Comparison of ENCODE assay signal across 15 cellular contexts in the genomic region with DNA sequence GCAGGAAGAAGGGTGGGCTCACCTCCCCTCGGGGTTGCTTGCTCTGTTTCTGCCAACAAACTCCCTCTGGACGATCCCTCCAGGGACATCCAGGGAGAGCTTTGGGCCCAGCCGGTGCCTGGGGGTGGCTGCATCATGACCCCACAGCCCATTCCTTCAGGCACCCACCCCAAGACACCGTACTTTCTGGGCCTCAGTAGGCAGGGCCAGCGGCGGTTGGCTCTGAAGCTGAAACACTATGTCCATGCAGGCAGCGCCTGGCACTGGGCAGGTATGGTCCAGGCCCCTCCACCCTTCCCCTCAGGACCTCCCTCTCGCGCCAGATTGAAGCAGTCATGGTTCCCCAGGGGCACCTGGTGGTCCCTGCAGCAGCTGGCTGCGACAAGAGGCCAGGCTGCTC. TPM values are rescaled to one million over a fixed set of nuclear protein-coding genes. Genes with fewer than 3 reads are reported as not detected.
DNase-seq lines count a peak whose midpoint lies in the region; ATAC-seq and TF ChIP-seq lines count a peak whose summit lies in the region.
"Had no signal": no experiment of that assay in that cellular context is flagged by ENCODE, and none has a peak within 500 bp of the region (broad histone marks: within the 10 kb centered on the region; RNA-seq: fewer than 3 reads in every experiment).

No MANE protein-coding gene starts in this region.

- peak overlapping the region; percentile 36 for H3K27ac Mint-ChIP-seq in activated CD8-positive, alpha-beta memory T cell treated with anti-CD3 and anti-CD28 coated beads, Interleukin-2, amount 10 ng/mL, durations not matched to agents 7 days and 5 days
- peak overlapping the region; percentile 73 to 86 (median 76) for H3K27ac Mint-ChIP-seq in CD4-positive, CD25-positive, alpha-beta regulatory T cell
- H3K27ac Mint-ChIP-seq in activated CD8-positive, alpha-beta T cell treated with anti-CD3 and anti-CD28 coated beads for 36 hours: peak overlapping the region; percentile 27
- H3K27ac Mint-ChIP-seq in naive thymus-derived CD8-positive, alpha-beta T cell: peak overlapping the region; percentile 88 to 94 (median 91)

- no peak overlapping the region for H3K4me3 Mint-ChIP-seq in activated CD8-positive, alpha-beta memory T cell treated with anti-CD3 and anti-CD28 coated beads, Interleukin-2, amount 10 ng/mL, durations not matched to agents 7 days and 5 days
- H3K4me3 Mint-ChIP-seq in CD4-positive, CD25-positive, alpha-beta regulatory T cell: peak overlapping the region in 2 of 4 donors; percentile 35 to 52
- H3K4me3 Mint-ChIP-seq in activated CD8-positive, alpha-beta T cell treated with anti-CD3 and anti-CD28 coated beads for 36 hours: no peak overlapping the region
- H3K4me3 Mint-ChIP-seq in naive thymus-derived CD8-positive, alpha-beta T cell: peak overlapping the region in 1 of 10 donors; percentile 4

- TF ChIP-seq CTCF in activated CD8-positive, alpha-beta T cell treated with anti-CD3 and anti-CD28 coated beads for 36 hours (IDR thresholded peaks at IDR 0.05): no peak
- no peak for TF ChIP-seq CTCF in lower lobe of right lung (IDR thresholded peaks at IDR 0.05)

- ATAC-seq in activated CD8-positive, alpha-beta memory T cell treated with anti-CD3 and anti-CD28 coated beads, Interleukin-2, amount 10 ng/mL, durations not matched to agents 7 days and 5 days: no peak
- no peak for ATAC-seq in CD4-positive, CD25-positive, alpha-beta regulatory T cell (ENCODE audit: low read depth in 2 of 2)
- ATAC-seq in activated CD8-positive, alpha-beta T cell treated with anti-CD3 and anti-CD28 coated beads for 36 hours: no peak
- ATAC-seq in naive thymus-derived CD8-positive, alpha-beta T cell: no peak
- ATAC-seq in lower lobe of right lung: no peak
- ATAC-seq: PC-3 had no signal

- no peaks in the 10 kb centered on the region for H3K9me3 ChIP-seq in CD4-positive, CD25-positive, alpha-beta regulatory T cell (ENCODE audit: control insufficient read depth in 2 of 2, low read length in 2 of 2)
- H3K9me3 ChIP-seq in lower lobe of right lung: no peaks in the 10 kb centered on the region
- no peaks in the 10 kb centered on the region for H3K9me3 ChIP-seq in effector memory CD4-positive, alpha-beta T cell (ENCODE audit: control insufficient read depth, low read length)

- in situ Hi-C loops in KBM-7 (cut with MboI; ENCODE audit: low pct_unique_long_range_greater_than_20kb, low sequenced_read_pairs): no loop called here

- peaks cover 13% of the 10 kb centered on the region for H3K4me1 ChIP-seq in CD4-positive, CD25-positive, alpha-beta regulatory T cell (ENCODE audit: control insufficient read depth, insufficient read depth, low read length, poor library complexity, severe bottlenecking)
- peaks cover 12% of the 10 kb centered on the region for H3K4me1 ChIP-seq in lower lobe of right lung
- H3K4me1 ChIP-seq in effector memory CD4-positive, alpha-beta T cell (ENCODE audit: control insufficient read depth, insufficient read depth, low read length, poor library complexity, severe bottlenecking): peaks cover 11% of the 10 kb centered on the region

- peaks cover under 1% of the 10 kb centered on the region for H3K9me3 Mint-ChIP-seq in activated CD8-positive, alpha-beta memory T cell treated with anti-CD3 and anti-CD28 coated beads, Interleukin-2, amount 10 ng/mL, durations not matched to agents 7 days and 5 days (ENCODE audit: low read depth)
- peaks cover 0 to 2% (median 0%) of the 10 kb centered on the region in 7 donors for H3K9me3 Mint-ChIP-seq in CD4-positive, CD25-positive, alpha-beta regulatory T cell
- H3K9me3 Mint-ChIP-seq in activated CD8-positive, alpha-beta T cell treated with anti-CD3 and anti-CD28 coated beads for 36 hours: no peaks in the 10 kb centered on the region
- no peaks in the 10 kb centered on the region for H3K9me3 Mint-ChIP-seq in naive thymus-derived CD8-positive, alpha-beta T cell

- H3K36me3 ChIP-seq in CD4-positive, CD25-positive, alpha-beta regulatory T cell (ENCODE audit: control insufficient read depth, insufficient read depth, low read length): peaks cover 16% of the 10 kb centered on the region
- peaks cover 7% of the 10 kb centered on the region for H3K36me3 ChIP-seq in lower lobe of right lung
- peaks cover 23% of the 10 kb centered on the region for H3K36me3 ChIP-seq in effector memory CD4-positive, alpha-beta T cell (ENCODE audit: control insufficient read depth, insufficient read depth, low read length)

- intact Hi-C loops in activated CD8-positive, alpha-beta T cell treated with anti-CD3 and anti-CD28 coated beads for 36 hours (cut with micrococcal nuclease): no loop called here
- intact Hi-C loops in lower lobe of right lung (cut with DNase I): no loop called here

- H3K27me3 Mint-ChIP-seq in activated CD8-positive, alpha-beta memory T cell treated with anti-CD3 and anti-CD28 coated beads, Interleukin-2, amount 10 ng/mL, durations not matched to agents 7 days and 5 days: no peaks in the 10 kb centered on the region
- H3K27me3 Mint-ChIP-seq in CD4-positive, CD25-positive, alpha-beta regulatory T cell: peaks cover 8% of the 10 kb centered on the region
- H3K27me3 Mint-ChIP-seq in activated CD8-positive, alpha-beta T cell treated with anti-CD3 and anti-CD28 coated beads for 36 hours: no peaks in the 10 kb centered on the region
- no peaks in the 10 kb centered on the region for H3K27me3 Mint-ChIP-seq in naive thymus-derived CD8-positive, alpha-beta T cell

- no peak for DNase-seq in activated CD8-positive, alpha-beta memory T cell treated with anti-CD3 and anti-CD28 coated beads, Interleukin-2, amount 10 ng/mL, durations not matched to agents 7 days and 5 days
- DNase-seq in activated CD8-positive, alpha-beta memory T cell treated with anti-CD3 and anti-CD28 coated beads, Interleukin-2, amount 50 U/mL, for 48 hours: no peak
- DNase-seq in CD4-positive, CD25-positive, alpha-beta regulatory T cell: no peak
- DNase-seq in activated CD8-positive, alpha-beta T cell treated with anti-CD3 and anti-CD28 coated beads for 36 hours: no peak
- no peak for DNase-seq in naive thymus-derived CD8-positive, alpha-beta T cell
- no peak for DNase-seq in lower lobe of right lung
- no peak for DNase-seq in effector memory CD4-positive, alpha-beta T cell
- DNase-seq in KBM-7: no peak
- DNase-seq: DMS79 treated with DMSO at 0.1 percent for 48 hours, NCI-H1436 treated with DMSO at 0.1 percent for 48 hours, NCI-H69, PC-3 had no signal

- CTCF ChIA-PET in activated CD8-positive, alpha-beta memory T cell treated with anti-CD3 and anti-CD28 coated beads, Interleukin-2, amount 10 ng/mL, durations not matched to agents 7 days and 5 days (lab: Charles Lee): interaction anchor here (1.2 kb wide), 1 partner anchor 16 kb away, joined by 3 read pairs; no protein-coding TSS in a partner anchor
- CTCF ChIA-PET in activated CD8-positive, alpha-beta T cell treated with anti-CD3 and anti-CD28 coated beads for 36 hours (lab: Charles Lee): interaction anchor here (1.2 to 2.9 kb wide), 2 partner anchors 10 to 21 kb away, joined by 3 to 7 read pairs; no protein-coding TSS in a partner anchor

- peaks cover 16% of the 10 kb centered on the region for H3K4me1 Mint-ChIP-seq in activated CD8-positive, alpha-beta memory T cell treated with anti-CD3 and anti-CD28 coated beads, Interleukin-2, amount 10 ng/mL, durations not matched to agents 7 days and 5 days
- H3K4me1 Mint-ChIP-seq in CD4-positive, CD25-positive, alpha-beta regulatory T cell: peaks cover 5 to 78% (median 21%) of the 10 kb centered on the region in 4 donors
- H3K4me1 Mint-ChIP-seq in activated CD8-positive, alpha-beta T cell treated with anti-CD3 and anti-CD28 coated beads for 36 hours (ENCODE audit: low read depth): peaks cover 56% of the 10 kb centered on the region
- H3K4me1 Mint-ChIP-seq in naive thymus-derived CD8-positive, alpha-beta T cell: peaks cover 36 to 87% (median 78%) of the 10 kb centered on the region in 4 donors

- H3K4me3 ChIP-seq in CD4-positive, CD25-positive, alpha-beta regulatory T cell (ENCODE audit: low read depth, low read length): no peak overlapping the region
- H3K4me3 ChIP-seq in lower lobe of right lung: no peak overlapping the region
- no peak overlapping the region for H3K4me3 ChIP-seq in effector memory CD4-positive, alpha-beta T cell (ENCODE audit: insufficient read depth, low read depth, low read length, poor library complexity, severe bottlenecking)

- no peaks in the 10 kb centered on the region for H3K27me3 ChIP-seq in CD4-positive, CD25-positive, alpha-beta regulatory T cell (ENCODE audit: control insufficient read depth, insufficient read depth, low read length)
- H3K27me3 ChIP-seq in lower lobe of right lung (ENCODE audit: low read depth): no peaks in the 10 kb centered on the region
- H3K27me3 ChIP-seq in effector memory CD4-positive, alpha-beta T cell (replicated peaks; ENCODE audit: control insufficient read depth, insufficient read depth, low read length, poor library complexity, severe bottlenecking): no peaks in the 10 kb centered on the region

- POLR2A ChIA-PET in activated CD8-positive, alpha-beta T cell treated with anti-CD3 and anti-CD28 coated beads for 36 hours (lab: Charles Lee): interaction anchor here (1.2 to 2.5 kb wide), 6 partner anchors 10 to 79 kb away, joined by 3 to 8 read pairs (median 6); no protein-coding TSS in a partner anchor
- POLR2A ChIA-PET in naive thymus-derived CD8-positive, alpha-beta T cell (lab: Charles Lee): interaction anchor here (0.6 to 8.2 kb wide), 10 partner anchors 11 to 85 kb away, joined by 3 to 159 read pairs (median 8); no protein-coding TSS in a partner anchor

- H3K36me3 Mint-ChIP-seq in activated CD8-positive, alpha-beta memory T cell treated with anti-CD3 and anti-CD28 coated beads, Interleukin-2, amount 10 ng/mL, durations not matched to agents 7 days and 5 days: peaks cover 3% of the 10 kb centered on the region
- peaks cover 3% of the 10 kb centered on the region for H3K36me3 Mint-ChIP-seq in CD4-positive, CD25-positive, alpha-beta regulatory T cell
- peaks cover 5% of the 10 kb centered on the region for H3K36me3 Mint-ChIP-seq in activated CD8-positive, alpha-beta T cell treated with anti-CD3 and anti-CD28 coated beads for 36 hours (ENCODE audit: low read depth)
- H3K36me3 Mint-ChIP-seq in naive thymus-derived CD8-positive, alpha-beta T cell: peaks cover 0 to 12% (median 0%) of the 10 kb centered on the region in 3 donors

- H3K27ac ChIP-seq in CD4-positive, CD25-positive, alpha-beta regulatory T cell (ENCODE audit: insufficient read depth, low read length, poor library complexity, severe bottlenecking): no peak overlapping the region
- H3K27ac ChIP-seq in lower lobe of right lung: no peak overlapping the region
- no peak overlapping the region for H3K27ac ChIP-seq in effector memory CD4-positive, alpha-beta T cell (ENCODE audit: insufficient read depth, low read length, poor library complexity, severe bottlenecking)
- H3K27ac ChIP-seq: C4-2B had no signal

RNA-seq across cellular contexts. Expression of a gene that starts 18.5 kb away (rescaled TPM):
- 10 to 100 TPM; 40.1 to 67.3 TPM for total RNA-seq in activated CD8-positive, alpha-beta memory T cell treated with anti-CD3 and anti-CD28 coated beads, Interleukin-2, amount 10 ng/mL, durations not matched to agents 7 days and 5 days
- total RNA-seq in CD4-positive, CD25-positive, alpha-beta regulatory T cell: 68.7 TPM
- 100 to 1,000 TPM; 187 to 229 (median 210) TPM for polyA plus RNA-seq in CD4-positive, CD25-positive, alpha-beta regulatory T cell
- total RNA-seq in activated CD8-positive, alpha-beta T cell treated with anti-CD3 and anti-CD28 coated beads for 36 hours: 10 to 100 TPM; 34.6 to 36.7 TPM
- total RNA-seq in naive thymus-derived CD8-positive, alpha-beta T cell: 10 to 100 TPM; 62.1 to 64.0 TPM
- polyA plus RNA-seq in naive thymus-derived CD8-positive, alpha-beta T cell: 100 to 1,000 TPM in 2 of 3 donors, 10 to 100 TPM in 1; 86.7 to 208 (median 145) TPM
- total RNA-seq in lower lobe of right lung: 5.3 TPM
- total RNA-seq: A172, HT1080 had no signal

RNA-seq across cellular contexts. Expression of a gene that starts 56.0 kb away (rescaled TPM):
- 10 to 100 TPM; 45.0 to 83.0 TPM for total RNA-seq in activated CD8-positive, alpha-beta memory T cell treated with anti-CD3 and anti-CD28 coated beads, Interleukin-2, amount 10 ng/mL, durations not matched to agents 7 days and 5 days
- 60.0 TPM for total RNA-seq in CD4-positive, CD25-positive, alpha-beta regulatory T cell
- polyA plus RNA-seq in CD4-positive, CD25-positive, alpha-beta regulatory T cell: 10 to 100 TPM; 64.8 to 89.1 (median 75.3) TPM
- 10 to 100 TPM; 42.9 to 43.4 TPM for total RNA-seq in activated CD8-positive, alpha-beta T cell treated with anti-CD3 and anti-CD28 coated beads for 36 hours
- 10 to 100 TPM; 68.9 to 71.2 TPM for total RNA-seq in naive thymus-derived CD8-positive, alpha-beta T cell
- 10 to 100 TPM; 56.3 to 62.9 (median 56.9) TPM for polyA plus RNA-seq in naive thymus-derived CD8-positive, alpha-beta T cell
- 25.6 TPM for total RNA-seq in lower lobe of right lung

Comparison
In these comparisons a context has a peak if more than half of its experiments do, and no peak if none do; other contexts are left out.
1. H3K27ac Mint-ChIP-seq: peak in every context shown above with its lines; median percentile 91 in naive thymus-derived CD8-positive, alpha-beta T cell; 76 in CD4-positive, CD25-positive, alpha-beta regulatory T cell; 36 in activated CD8-positive, alpha-beta memory T cell treated with anti-CD3 and anti-CD28 coated beads, Interleukin-2, amount 10 ng/mL, durations not matched to agents 7 days and 5 days; 27 in activated CD8-positive, alpha-beta T cell treated with anti-CD3 and anti-CD28 coated beads for 36 hours.